In the genomic region with DNA sequence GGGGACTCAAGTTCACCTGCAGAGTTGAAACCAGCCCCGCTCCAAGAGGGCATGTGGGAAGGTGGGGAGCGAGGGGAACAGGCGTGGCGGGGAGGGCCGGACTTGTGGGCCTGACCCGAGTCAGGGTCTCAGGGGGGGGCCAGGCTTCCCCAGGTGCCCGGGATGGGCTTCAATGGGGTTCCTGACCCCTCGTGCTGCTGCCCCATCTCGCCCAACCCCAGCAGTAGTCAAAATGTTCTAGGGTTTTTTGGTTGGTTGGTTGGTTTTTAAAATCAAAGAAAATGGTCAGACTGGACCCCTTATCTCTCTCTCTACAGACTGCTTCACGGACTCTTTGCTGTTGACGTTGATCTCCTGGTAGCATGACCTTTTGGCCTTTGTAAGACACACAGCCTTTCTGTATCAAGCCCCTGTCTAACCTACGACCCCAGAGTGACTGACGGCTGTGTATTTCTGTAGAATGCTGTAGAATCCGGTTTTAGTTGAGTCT, we compare ENCODE assay signal across 8 cellular contexts.
DNase-seq lines count a peak whose midpoint lies in the region; ATAC-seq and TF ChIP-seq lines count a peak whose summit lies in the region.

No MANE protein-coding gene starts in this region.

- H3K14ac ChIP-seq in neuronal stem cell (ENCODE audit: low read length) = no peak overlapping the region

- H2BK5ac ChIP-seq in neuronal stem cell (ENCODE audit: low read length) = no peak overlapping the region

- no peaks in the 10 kb centered on the region for H3K9me3 Mint-ChIP-seq in CD8-positive, alpha-beta memory T cell
- H3K9me3 Mint-ChIP-seq in effector memory CD8-positive, alpha-beta T cell = no peaks in the 10 kb centered on the region

- H3K9ac ChIP-seq in neuronal stem cell (ENCODE audit: low read depth, low read length, poor library complexity) = no peak overlapping the region

- WGBS in neuronal stem cell (ENCODE audit: extremely low coverage in 2 of 2, insufficient read length in 2 of 2, insufficient replicate concordance in 1 of 2), 2 donors = no CpG with 5 or more reads among the region's 14 CpGs

- H3K9me3 ChIP-seq in CD8-positive, alpha-beta memory T cell (ENCODE audit: low read length) = no peaks in the 10 kb centered on the region
- no peaks in the 10 kb centered on the region for H3K9me3 ChIP-seq in RWPE2 (ENCODE audit: severe bottlenecking)
- H3K9me3 ChIP-seq in neuronal stem cell (replicated peaks in 1 of 2; ENCODE audit: control insufficient read depth in 2 of 2, insufficient read depth in 1 of 2, low read depth in 1 of 2, low read length in 2 of 2) = no peaks in the 10 kb centered on the region

- no peaks in the 10 kb centered on the region for H3K27me3 Mint-ChIP-seq in CD8-positive, alpha-beta memory T cell
- no peaks in the 10 kb centered on the region for H3K27me3 Mint-ChIP-seq in effector memory CD8-positive, alpha-beta T cell

- no peaks in the 10 kb centered on the region for H3K36me3 ChIP-seq in CD8-positive, alpha-beta memory T cell (ENCODE audit: insufficient read depth, low read length)
- H3K36me3 ChIP-seq in RWPE2 (ENCODE audit: low read depth) (no peaks in the 10 kb centered on the region), neuronal stem cell (replicated peaks in 1 of 2; ENCODE audit: control insufficient read depth in 2 of 2, insufficient read depth in 2 of 2, low read length in 2 of 2) (peaks cover 2 to 5% of the 10 kb centered on the region in 2 donors)

- H2BK120ac ChIP-seq in neuronal stem cell (ENCODE audit: low read depth, low read length) = no peak overlapping the region

- H3K79me1 ChIP-seq in neuronal stem cell (ENCODE audit: low read depth, low read length) = peaks cover 7% of the 10 kb centered on the region

- no peak overlapping the region for H4K8ac ChIP-seq in neuronal stem cell (ENCODE audit: low read depth, low read length)

- no peak overlapping the region for H3K23ac ChIP-seq in neuronal stem cell (ENCODE audit: low read depth, low read length, poor library complexity)

- peaks cover 14 to 24% (median 17%) of the 10 kb centered on the region in 3 donors for H3K4me1 Mint-ChIP-seq in CD8-positive, alpha-beta memory T cell
- H3K4me1 Mint-ChIP-seq in effector memory CD8-positive, alpha-beta T cell (ENCODE audit: low read depth in 2 of 2) = peaks cover 15 to 22% of the 10 kb centered on the region in 2 donors

- H3K18ac ChIP-seq in neuronal stem cell (ENCODE audit: low read length) = no peak overlapping the region

- no peak overlapping the region for H2BK15ac ChIP-seq in neuronal stem cell (ENCODE audit: low read length)

- no peak for TF ChIP-seq CTCF in RWPE2 (IDR thresholded peaks at IDR 0.05; ENCODE audit: poor library complexity, severe bottlenecking)

- peak overlapping the region in 6 of 8 donors; percentile 5 to 84 (median 29) for H3K27ac Mint-ChIP-seq in CD8-positive, alpha-beta memory T cell
- H3K27ac Mint-ChIP-seq in effector memory CD8-positive, alpha-beta T cell = peak overlapping the region; percentile 94 to 96

- H3K4me3 ChIP-seq in CD8-positive, alpha-beta memory T cell (ENCODE audit: low read length) = peak overlapping the region; percentile 70
- H3K4me3 ChIP-seq in RWPE2 (ENCODE audit: severe bottlenecking) (no peak overlapping the region), neuronal stem cell (ENCODE audit: low read length in 2 of 2) (peak overlapping the region in 1 of 2 donors; percentile 28)

- H3K4me2 ChIP-seq in neuronal stem cell (ENCODE audit: insufficient read depth, low read length, poor library complexity, severe bottlenecking) = no peak overlapping the region

- POLR2A ChIA-PET in CD8-positive, alpha-beta memory T cell (lab: Charles Lee) = no interaction called here

- DNase-seq in CD8-positive, alpha-beta memory T cell = no peak
- DNase-seq in RWPE2 (ENCODE audit: low spot score) = no peak
- DNase-seq in effector memory CD8-positive, alpha-beta T cell = no peak
- DNase-seq in neuronal stem cell (ENCODE audit: low spot score) = no peak
- DNase-seq in middle frontal gyrus (ENCODE audit: extremely low spot score, low spot score) = no peak

- no peak for ATAC-seq in RWPE2 (ENCODE audit: low read depth)
- ATAC-seq in effector memory CD8-positive, alpha-beta T cell (replicated peaks) = no peak
- no peak for ATAC-seq in GM21717 (IDR thresholded peaks at IDR 0.05; ENCODE audit: unreplicated experiment)
- ATAC-seq in GM18498 (IDR thresholded peaks at IDR 0.05; ENCODE audit: unreplicated experiment) = no peak
- ATAC-seq in GM21390 (IDR thresholded peaks at IDR 0.05; ENCODE audit: unreplicated experiment) = no peak

- H3K4me1 ChIP-seq in CD8-positive, alpha-beta memory T cell (ENCODE audit: insufficient read depth, low read length) = no peaks in the 10 kb centered on the region
- H3K4me1 ChIP-seq in RWPE2 (ENCODE audit: insufficient read depth, poor library complexity, severe bottlenecking) (peaks cover 3% of the 10 kb centered on the region), neuronal stem cell (ENCODE audit: control insufficient read depth in 2 of 2, insufficient read depth in 1 of 2, low read depth in 1 of 2, low read length in 2 of 2) (peaks cover 15 to 23% of the 10 kb centered on the region in 2 donors)

- H2AK5ac ChIP-seq in neuronal stem cell (ENCODE audit: low read depth, low read length) = peak overlapping the region; percentile 30

- no peak overlapping the region for H2BK12ac ChIP-seq in neuronal stem cell (ENCODE audit: low read length)

- H3K36me3 Mint-ChIP-seq in CD8-positive, alpha-beta memory T cell = peaks cover 0 to 5% (median 2%) of the 10 kb centered on the region in 3 donors
- peaks cover under 1% of the 10 kb centered on the region for H3K36me3 Mint-ChIP-seq in effector memory CD8-positive, alpha-beta T cell (ENCODE audit: insufficient read depth)

- no peak overlapping the region for H3K27ac ChIP-seq in CD8-positive, alpha-beta memory T cell (ENCODE audit: low read depth, low read length)
- H3K27ac ChIP-seq in RWPE2 (ENCODE audit: poor library complexity, severe bottlenecking) = peak overlapping the region; percentile 60
- no peak overlapping the region for H3K27ac ChIP-seq in neuronal stem cell (replicated peaks; ENCODE audit: low read length)

- H4K91ac ChIP-seq in neuronal stem cell (ENCODE audit: low read depth, low read length, poor library complexity) = no peak overlapping the region

- H3K4ac ChIP-seq in neuronal stem cell (ENCODE audit: low read length) = no peak overlapping the region

- no peaks in the 10 kb centered on the region for H3K27me3 ChIP-seq in CD8-positive, alpha-beta memory T cell (ENCODE audit: insufficient read depth, low read length, poor library complexity, severe bottlenecking)
- H3K27me3 ChIP-seq in RWPE2 (ENCODE audit: insufficient read depth, poor library complexity, severe bottlenecking) = no peaks in the 10 kb centered on the region
- peaks cover 0 to 1% (median 0%) of the 10 kb centered on the region in 3 experiments for H3K27me3 ChIP-seq in neuronal stem cell (ENCODE audit: control insufficient read depth in 3 of 3, insufficient read depth in 3 of 3, low read depth in 1 of 3, low read length in 3 of 3)

- peak overlapping the region; percentile 90 for H2AFZ ChIP-seq in neuronal stem cell (ENCODE audit: low read length)

- H3K4me3 Mint-ChIP-seq in CD8-positive, alpha-beta memory T cell = peak overlapping the region in 4 of 7 donors; percentile 33 to 85 (median 68)
- H3K4me3 Mint-ChIP-seq in effector memory CD8-positive, alpha-beta T cell = peak overlapping the region; percentile 86 to 92

- CTCF ChIA-PET in CD8-positive, alpha-beta memory T cell (lab: Charles Lee) = interaction anchor here (1.0 to 2.0 kb wide), 9 partner anchors 9 to 411 kb away, joined by 3 to 11 read pairs (median 5); no protein-coding TSS in a partner anchor
